ENCODE assay signal across 1 cellular context in genomic region chr7:102404862-102405188, GRCh38.
TF ChIP-seq lines count a peak whose summit lies in the region.

No MANE protein-coding gene starts in this region.

TF ChIP-seq in neural cell, 6 proteins besides CTCF, POLR2A, EP300 and RAD21:
- peak; percentile 3 for TF ChIP-seq SMC3 (conservative IDR thresholded peaks at IDR 0.05; ENCODE audit: poor library complexity)
